Comparison of ENCODE assay signal across 1 cellular context in genomic region chr10:87578799-87579401, GRCh38.
TF ChIP-seq lines count a peak whose summit lies in the region.

No MANE protein-coding gene starts in this region.

TF ChIP-seq in GM12878, 131 proteins besides CTCF, POLR2A, EP300 and RAD21 (continued from another document):
- TF ChIP-seq ZBTB11 (CRISPR knock-in tag; IDR thresholded peaks at IDR 0.05) (no peak), ZZZ3 (IDR thresholded peaks at IDR 0.05; ENCODE audit: control insufficient read depth, insufficient read length, low read depth) (no peak), TCF7 (IDR thresholded peaks at IDR 0.05; ENCODE audit: borderline replicate concordance) (no peak), POLR2AphosphoS2 (IDR thresholded peaks at IDR 0.05; ENCODE audit: low read depth, low read length) (no peak), YBX1 (IDR thresholded peaks at IDR 0.05) (no peak), ATF3 (IDR thresholded peaks at IDR 0.05; ENCODE audit: borderline replicate concordance, extremely low read depth, low read depth, low read length) (no peak), HDAC2 (IDR thresholded peaks at IDR 0.05) (no peak)
